ENCODE assay signal across 3 cellular contexts in the genomic region with DNA sequence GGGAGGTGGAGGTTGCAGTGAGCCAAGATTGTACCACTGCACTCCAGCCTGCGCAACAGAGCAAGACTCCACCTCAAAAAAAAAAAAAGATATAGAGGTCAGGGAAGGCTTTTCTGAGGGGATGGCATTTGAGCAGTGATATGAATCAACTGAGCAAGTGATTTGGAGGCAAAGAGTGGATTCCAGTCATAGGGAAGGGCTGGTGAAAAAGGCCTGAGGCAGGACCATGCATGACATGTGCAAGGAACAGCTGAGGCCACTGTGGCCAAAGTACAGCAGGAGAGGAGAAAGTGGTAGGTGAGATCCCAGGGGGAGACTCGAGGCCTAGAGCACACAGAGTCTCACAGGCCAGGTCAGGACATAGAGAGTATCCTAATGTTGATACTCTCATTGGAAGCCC. TPM values are rescaled to one million over a fixed set of nuclear protein-coding genes. Genes with fewer than 3 reads are reported as not detected.
"Had no signal": no experiment of that assay in that cellular context is flagged by ENCODE, and none has a peak within 500 bp of the region (broad histone marks: within the 10 kb centered on the region; RNA-seq: fewer than 3 reads in every experiment).

No MANE protein-coding gene starts in this region.

- DNase-seq: GDM1, GF-D8 had no signal

- H3K4me3 ChIP-seq: GM12878 had no signal

RNA-seq across cellular contexts. Expression of a gene that starts 20.1 kb away (rescaled TPM):
- polyA plus RNA-seq: GM12878 had no signal
